In genomic region chr2:183024701-183025100, GRCh38 we compare ENCODE assay signal across 1 cellular context.
TF ChIP-seq lines count a peak whose summit lies in the region.

No MANE protein-coding gene starts in this region.

TF ChIP-seq in WTC11, 78 proteins besides CTCF, POLR2A, EP300 and RAD21 (continued from another document):
- TF ChIP-seq, protein P1, sequence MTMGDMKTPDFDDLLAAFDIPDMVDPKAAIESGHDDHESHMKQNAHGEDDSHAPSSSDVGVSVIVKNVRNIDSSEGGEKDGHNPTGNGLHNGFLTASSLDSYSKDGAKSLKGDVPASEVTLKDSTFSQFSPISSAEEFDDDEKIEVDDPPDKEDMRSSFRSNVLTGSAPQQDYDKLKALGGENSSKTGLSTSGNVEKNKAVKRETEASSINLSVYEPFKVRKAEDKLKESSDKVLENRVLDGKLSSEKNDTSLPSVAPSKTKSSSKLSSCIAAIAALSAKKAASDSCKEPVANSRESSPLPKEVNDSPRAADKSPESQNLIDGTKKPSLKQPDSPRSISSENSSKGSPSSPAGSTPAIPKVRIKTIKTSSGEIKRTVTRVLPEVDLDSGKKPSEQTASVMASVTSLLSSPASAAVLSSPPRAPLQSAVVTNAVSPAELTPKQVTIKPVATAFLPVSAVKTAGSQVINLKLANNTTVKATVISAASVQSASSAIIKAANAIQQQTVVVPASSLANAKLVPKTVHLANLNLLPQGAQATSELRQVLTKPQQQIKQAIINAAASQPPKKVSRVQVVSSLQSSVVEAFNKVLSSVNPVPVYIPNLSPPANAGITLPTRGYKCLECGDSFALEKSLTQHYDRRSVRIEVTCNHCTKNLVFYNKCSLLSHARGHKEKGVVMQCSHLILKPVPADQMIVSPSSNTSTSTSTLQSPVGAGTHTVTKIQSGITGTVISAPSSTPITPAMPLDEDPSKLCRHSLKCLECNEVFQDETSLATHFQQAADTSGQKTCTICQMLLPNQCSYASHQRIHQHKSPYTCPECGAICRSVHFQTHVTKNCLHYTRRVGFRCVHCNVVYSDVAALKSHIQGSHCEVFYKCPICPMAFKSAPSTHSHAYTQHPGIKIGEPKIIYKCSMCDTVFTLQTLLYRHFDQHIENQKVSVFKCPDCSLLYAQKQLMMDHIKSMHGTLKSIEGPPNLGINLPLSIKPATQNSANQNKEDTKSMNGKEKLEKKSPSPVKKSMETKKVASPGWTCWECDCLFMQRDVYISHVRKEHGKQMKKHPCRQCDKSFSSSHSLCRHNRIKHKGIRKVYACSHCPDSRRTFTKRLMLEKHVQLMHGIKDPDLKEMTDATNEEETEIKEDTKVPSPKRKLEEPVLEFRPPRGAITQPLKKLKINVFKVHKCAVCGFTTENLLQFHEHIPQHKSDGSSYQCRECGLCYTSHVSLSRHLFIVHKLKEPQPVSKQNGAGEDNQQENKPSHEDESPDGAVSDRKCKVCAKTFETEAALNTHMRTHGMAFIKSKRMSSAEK (CRISPR knock-in tag; IDR thresholded peaks at IDR 0.05; ENCODE audit: borderline replicate concordance), result no peak
- no peak for TF ChIP-seq IRF2 (CRISPR knock-in tag; IDR thresholded peaks at IDR 0.05; ENCODE audit: borderline replicate concordance, low read depth)
- TF ChIP-seq MYBL2 (CRISPR knock-in tag; IDR thresholded peaks at IDR 0.05), result no peak
